8 cellular contexts compared by ENCODE assay signal in the genomic region with DNA sequence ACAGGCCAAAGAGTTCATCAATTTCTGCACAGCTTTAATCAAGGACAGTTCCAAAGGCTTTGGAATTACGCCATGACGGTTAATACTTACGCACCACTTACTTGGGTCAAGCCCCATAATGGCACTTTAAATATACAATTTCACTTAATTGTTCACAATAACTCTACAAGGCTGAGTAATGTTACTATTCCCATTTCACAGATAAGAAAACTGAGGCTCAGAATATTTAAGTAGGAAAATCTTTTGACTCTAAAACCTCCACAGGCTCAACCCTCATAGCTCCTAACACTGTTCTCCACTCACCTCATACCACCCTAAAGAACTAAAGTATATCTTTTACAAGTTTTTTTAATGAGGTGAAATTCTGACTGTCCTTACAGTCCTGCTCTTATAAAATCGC.
"Had no signal": no experiment of that assay in that cellular context is flagged by ENCODE, and none has a peak within 500 bp of the region (broad histone marks: within the 10 kb centered on the region; RNA-seq: fewer than 3 reads in every experiment).

No MANE protein-coding gene starts in this region.

- H3K4me3 ChIP-seq: GM12878 had no signal

- ATAC-seq: GM12878 had no signal

- DNase-seq: GDM1, GF-D8 had no signal

- FAIRE-seq: G401.6, GM12878, GM12891, GM12892, GM18507, GM19239 had no signal
